33 cellular contexts compared by ENCODE assay signal in the genomic region with DNA sequence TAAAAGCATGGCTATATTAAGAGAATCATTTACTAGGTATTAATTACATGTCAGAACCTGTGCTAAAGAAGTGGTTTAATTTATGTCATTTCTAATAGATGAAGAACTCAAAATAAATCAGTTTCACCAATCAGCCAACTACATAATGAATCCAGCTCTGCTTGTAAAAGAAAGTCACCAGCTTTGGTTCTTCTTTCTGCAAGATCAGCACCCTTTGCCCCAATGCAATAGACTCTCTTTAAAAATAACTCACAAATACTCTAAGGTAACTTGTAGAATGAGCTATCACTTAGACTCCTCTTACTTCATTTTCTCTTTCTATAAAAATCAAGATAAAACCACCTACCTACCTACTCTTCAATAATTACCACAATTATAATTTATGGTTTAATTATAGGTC. TPM values are rescaled to one million over a fixed set of nuclear protein-coding genes. Genes with fewer than 3 reads are reported as not detected.
"Had no signal": no experiment of that assay in that cellular context is flagged by ENCODE, and none has a peak within 500 bp of the region (broad histone marks: within the 10 kb centered on the region; RNA-seq: fewer than 3 reads in every experiment).

No MANE protein-coding gene starts in this region.

- FAIRE-seq: colon had no signal

- H3K9me3 ChIP-seq: adrenal gland, body of pancreas, esophagus muscularis mucosa, gastrocnemius medialis, heart left ventricle had no signal

- H3K27ac ChIP-seq: adrenal gland, body of pancreas, esophagus muscularis mucosa, foreskin keratinocyte, heart left ventricle, WERI-Rb-1 had no signal

- ATAC-seq: activated CD4-positive, CD25-positive, alpha-beta regulatory T cell treated with anti-CD3 and anti-CD28 coated beads, Interleukin-2, amount 50 U/mL, for 24 hours; activated naive CD8-positive, alpha-beta T cell treated with anti-CD3 and anti-CD28 coated beads, Interleukin-2, amount 50 U/mL, for 24 hours; activated T-cell treated with anti-CD3 and anti-CD28 coated beads, Interleukin-2, amount 50 U/mL, for 4 hours; activated T-helper 17 cell treated with anti-CD3 and anti-CD28 coated beads, Interleukin-2, amount 50 U/mL, for 72 hours; body of pancreas; effector memory CD8-positive, alpha-beta T cell; foreskin keratinocyte; gastrocnemius medialis; heart left ventricle; T-helper 17 cell had no signal

- H3K4me1 ChIP-seq: foreskin keratinocyte had no signal

- H3K36me3 ChIP-seq: WERI-Rb-1 had no signal

- H3K27me3 ChIP-seq: adrenal gland, body of pancreas, esophagus muscularis mucosa, foreskin keratinocyte, gastrocnemius medialis, heart left ventricle had no signal

- H3K4me3 ChIP-seq: adrenal gland, body of pancreas, esophagus muscularis mucosa, gastrocnemius medialis, heart left ventricle had no signal

- DNase-seq: activated B cell treated with CpG ODN at 0.5 μM for 24 hours; activated CD4-positive, alpha-beta memory T cell treated with anti-CD3 and anti-CD28 coated beads, Interleukin-2, amount 10 ng/mL, durations not matched to agents 7 days and 5 days; activated CD4-positive, alpha-beta T cell treated with anti-CD3 and anti-CD28 coated beads, Interleukin-2, amount 10 ng/mL, durations not matched to agents 7 days and 5 days; activated CD4-positive, alpha-beta T cell treated with anti-CD3 and anti-CD28 coated beads, Interleukin-2, amount 50 U/mL, for 4 hours; activated CD8-positive, alpha-beta memory T cell treated with anti-CD3 and anti-CD28 coated beads, Interleukin-2, amount 50 U/mL, for 48 hours; activated effector memory CD4-positive, alpha-beta T cell treated with Interleukin-2 at 50 U/mL for 16 hours; activated gamma-delta T cell treated with Interleukin-2 at 50 U/mL for 16 hours; activated naive CD4-positive, alpha-beta T cell treated with Interleukin-2 at 50 U/mL for 16 hours; activated naive CD8-positive, alpha-beta T cell treated with anti-CD3 and anti-CD28 coated beads for 36 hours; activated naive CD8-positive, alpha-beta T cell treated with anti-CD3 and anti-CD28 coated beads, Interleukin-2, amount 50 U/mL, for 24 hours; activated T-cell treated with anti-CD3 and anti-CD28 coated beads for 4 hours; activated T-cell treated with anti-CD3 and anti-CD28 coated beads, Interleukin-2, amount 50 U/mL, for 4 hours; adrenal gland; amygdala; aorta; body of pancreas; caudate nucleus; cortex of kidney; dermis blood vessel endothelial cell; effector CD4-positive, alpha-beta T cell; effector memory CD8-positive, alpha-beta T cell; erythroblast; foreskin keratinocyte; gastrocnemius medialis; glutamatergic neuron; heart left ventricle; T-helper 17 cell; T1000; WERI-Rb-1 had no signal

RNA-seq across cellular contexts. Expression of a gene that starts 47.0 kb away (rescaled TPM):
- total RNA-seq: activated B cell treated with CpG ODN at 0.5 μM for 24 hours; activated CD4-positive, alpha-beta memory T cell treated with anti-CD3 and anti-CD28 coated beads, Interleukin-2, amount 10 ng/mL, durations not matched to agents 7 days and 5 days; activated CD4-positive, alpha-beta T cell treated with anti-CD3 and anti-CD28 coated beads, Interleukin-2, amount 10 ng/mL, durations not matched to agents 7 days and 5 days; activated T-helper 17 cell treated with anti-CD3 and anti-CD28 coated beads, Interleukin-2, amount 50 U/mL, for 72 hours; dermis blood vessel endothelial cell; foreskin keratinocyte; T-helper 17 cell had no signal
